ENCODE assay signal across 1 cellular context in the genomic region with DNA sequence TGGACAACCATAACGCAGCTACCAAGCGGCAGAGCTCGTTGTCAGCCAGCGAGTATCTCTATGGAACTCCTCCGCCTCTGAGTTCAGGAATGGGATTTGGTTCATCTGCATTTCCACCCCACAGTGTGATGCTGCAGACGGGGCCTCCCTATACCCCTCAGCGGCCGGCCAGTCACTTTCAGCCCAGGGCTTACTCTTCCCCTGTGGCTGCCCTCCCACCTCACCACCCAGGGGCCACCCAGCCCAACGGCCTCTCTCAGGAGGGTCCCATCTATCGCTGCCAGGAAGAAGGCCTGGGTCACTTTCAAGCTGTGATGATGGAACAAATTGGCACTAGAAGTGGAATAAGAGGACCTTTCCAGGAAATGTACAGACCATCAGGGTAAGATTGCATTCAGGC.
TF ChIP-seq lines count a peak whose summit lies in the region.

No MANE protein-coding gene starts in this region.

TF ChIP-seq in H1, 55 proteins besides CTCF, POLR2A, EP300 and RAD21 (continued from another document):
- TF ChIP-seq RFX5 (IDR thresholded peaks at IDR 0.05; ENCODE audit: borderline replicate concordance, low read depth, low read length) (no peak), SP4 (IDR thresholded peaks at IDR 0.05; ENCODE audit: low read length) (no peak), CREB1 (IDR thresholded peaks at IDR 0.05) (no peak), TAF1 (IDR thresholded peaks at IDR 0.05; ENCODE audit: low read depth, low read length) (no peak), SUZ12 (IDR thresholded peaks at IDR 0.05; ENCODE audit: low read length) (no peak), KDM5A (IDR thresholded peaks at IDR 0.05; ENCODE audit: low read length) (no peak), FOSL1 (IDR thresholded peaks at IDR 0.05; ENCODE audit: insufficient read depth, low read depth, low read length) (no peak), TAF7 (optimal IDR thresholded peaks at IDR 0.05; ENCODE audit: borderline replicate concordance, low read depth, low read length) (no peak)
